ENCODE assay signal across 31 cellular contexts in genomic region chr5:107169871-107170270, GRCh38.
"Had no signal": no experiment of that assay in that cellular context is flagged by ENCODE, and none has a peak within 500 bp of the region (broad histone marks: within the 10 kb centered on the region; RNA-seq: fewer than 3 reads in every experiment).

No MANE protein-coding gene starts in this region.

- H3K4me2 ChIP-seq: hepatocyte had no signal

- H2AFZ ChIP-seq: hepatocyte had no signal

- DNase-seq: activated CD4-positive, alpha-beta memory T cell treated with anti-CD3 and anti-CD28 coated beads for 36 hours; activated CD4-positive, alpha-beta T cell treated with anti-CD3 and anti-CD28 coated beads for 36 hours; activated CD4-positive, alpha-beta T cell treated with anti-CD3 and anti-CD28 coated beads, Interleukin-2, amount 10 ng/mL, durations not matched to agents 24 days and 14 days; activated CD4-positive, CD25-positive, alpha-beta regulatory T cell; activated CD4-positive, CD25-positive, alpha-beta regulatory T cell treated with anti-CD3 and anti-CD28 coated beads, Interleukin-2, amount 50 U/mL, for 72 hours; activated CD8-positive, alpha-beta memory T cell treated with anti-CD3 and anti-CD28 coated beads, Interleukin-2, amount 10 ng/mL, durations not matched to agents 7 days and 5 days; activated CD8-positive, alpha-beta memory T cell treated with anti-CD3 and anti-CD28 coated beads, Interleukin-2, amount 50 U/mL, for 4 hours; activated CD8-positive, alpha-beta T cell treated with anti-CD3 and anti-CD28 coated beads, Interleukin-2, amount 10 ng/mL, durations not matched to agents 7 days and 5 days; activated effector memory CD4-positive, alpha-beta T cell treated with anti-CD3 and anti-CD28 coated beads, Interleukin-2, amount 50 U/mL, for 16 hours; activated naive CD4-positive, alpha-beta T cell treated with anti-CD3 and anti-CD28 coated beads for 36 hours; activated naive CD8-positive, alpha-beta T cell treated with anti-CD3 and anti-CD28 coated beads, Interleukin-2, amount 10 ng/mL, durations not matched to agents 7 days and 5 days; activated T-cell treated with anti-CD3 and anti-CD28 coated beads, Interleukin-2, amount 50 U/mL, for 1 hour; activated T-cell treated with anti-CD3 and anti-CD28 coated beads, Interleukin-2, amount 50 U/mL, for 48 hours; adrenal gland; amygdala; aorta; body of pancreas; caudate nucleus; cerebellar nuclear complex; colonic mucosa; effector CD8-positive, alpha-beta T cell; erythroblast; foreskin melanocyte; heart right ventricle; T-helper 2 cell had no signal

- H3K27me3 Mint-ChIP-seq: activated CD4-positive, alpha-beta memory T cell treated with anti-CD3 and anti-CD28 coated beads for 36 hours; activated CD4-positive, alpha-beta T cell treated with anti-CD3 and anti-CD28 coated beads for 36 hours; activated CD4-positive, alpha-beta T cell treated with anti-CD3 and anti-CD28 coated beads, Interleukin-2, amount 10 ng/mL, durations not matched to agents 24 days and 14 days; activated CD8-positive, alpha-beta memory T cell treated with anti-CD3 and anti-CD28 coated beads, Interleukin-2, amount 10 ng/mL, durations not matched to agents 7 days and 5 days had no signal

- H3K9me3 ChIP-seq: adrenal gland, body of pancreas, colonic mucosa had no signal

- H3K79me2 ChIP-seq: hepatocyte had no signal

- H3K27ac Mint-ChIP-seq: activated CD4-positive, alpha-beta memory T cell treated with anti-CD3 and anti-CD28 coated beads for 36 hours; activated CD4-positive, alpha-beta T cell treated with anti-CD3 and anti-CD28 coated beads for 36 hours; activated CD4-positive, alpha-beta T cell treated with anti-CD3 and anti-CD28 coated beads, Interleukin-2, amount 10 ng/mL, durations not matched to agents 24 days and 14 days; activated CD8-positive, alpha-beta memory T cell treated with anti-CD3 and anti-CD28 coated beads, Interleukin-2, amount 10 ng/mL, durations not matched to agents 7 days and 5 days; activated CD8-positive, alpha-beta T cell treated with anti-CD3 and anti-CD28 coated beads, Interleukin-2, amount 10 ng/mL, durations not matched to agents 7 days and 5 days; activated naive CD4-positive, alpha-beta T cell treated with anti-CD3 and anti-CD28 coated beads for 36 hours; activated naive CD4-positive, alpha-beta T cell treated with anti-CD3 and anti-CD28 coated beads, Interleukin-2, amount 50 U/mL, for 72 hours; activated naive CD8-positive, alpha-beta T cell treated with anti-CD3 and anti-CD28 coated beads, Interleukin-2, amount 10 ng/mL, durations not matched to agents 7 days and 5 days; activated T-helper 1 cell treated with anti-CD3 and anti-CD28 coated beads, Interleukin-12 subunit alpha, Interleukin-12 subunit beta, Interleukin-2, Interleukin-4 antibody, amounts not matched to agents 30 ng/mL and 10 ng/mL and 1 ng/mL, durations not matched to agents 14 hours and 24 hours and 36 hours; activated T-helper 2 cell treated with anti-CD3 and anti-CD28 coated beads, Interferon-gamma antibody, Interleukin-2, Interleukin-4, amounts not matched to agents 10 μg/mL and 5 μg/mL and 100 μg/mL, durations not matched to agents 14 hours and 24 hours and 36 hours had no signal

- H3K36me3 ChIP-seq: adrenal gland, colonic mucosa, esophagus muscularis mucosa, gastroesophageal sphincter, heart right ventricle had no signal

- H3K36me3 Mint-ChIP-seq: activated CD4-positive, alpha-beta memory T cell treated with anti-CD3 and anti-CD28 coated beads for 36 hours; activated CD8-positive, alpha-beta memory T cell treated with anti-CD3 and anti-CD28 coated beads, Interleukin-2, amount 10 ng/mL, durations not matched to agents 7 days and 5 days; activated naive CD8-positive, alpha-beta T cell treated with anti-CD3 and anti-CD28 coated beads, Interleukin-2, amount 10 ng/mL, durations not matched to agents 7 days and 5 days had no signal

- H3K4me1 Mint-ChIP-seq: activated CD4-positive, alpha-beta T cell treated with anti-CD3 and anti-CD28 coated beads for 36 hours; activated CD4-positive, alpha-beta T cell treated with anti-CD3 and anti-CD28 coated beads, Interleukin-2, amount 10 ng/mL, durations not matched to agents 24 days and 14 days; activated CD8-positive, alpha-beta memory T cell treated with anti-CD3 and anti-CD28 coated beads, Interleukin-2, amount 10 ng/mL, durations not matched to agents 7 days and 5 days; activated naive CD8-positive, alpha-beta T cell treated with anti-CD3 and anti-CD28 coated beads, Interleukin-2, amount 10 ng/mL, durations not matched to agents 7 days and 5 days had no signal

- H3K4me3 ChIP-seq: adrenal gland, body of pancreas, colonic mucosa, esophagus muscularis mucosa, gastroesophageal sphincter, heart right ventricle, hepatocyte had no signal

- H3K27me3 ChIP-seq: adrenal gland, body of pancreas, colonic mucosa, esophagus muscularis mucosa, gastroesophageal sphincter, heart right ventricle, hepatocyte had no signal

- H3K4me3 Mint-ChIP-seq: activated CD4-positive, alpha-beta memory T cell treated with anti-CD3 and anti-CD28 coated beads for 36 hours; activated CD4-positive, alpha-beta T cell treated with anti-CD3 and anti-CD28 coated beads for 36 hours; activated CD4-positive, alpha-beta T cell treated with anti-CD3 and anti-CD28 coated beads, Interleukin-2, amount 10 ng/mL, durations not matched to agents 24 days and 14 days; activated CD8-positive, alpha-beta memory T cell treated with anti-CD3 and anti-CD28 coated beads, Interleukin-2, amount 10 ng/mL, durations not matched to agents 7 days and 5 days; activated CD8-positive, alpha-beta T cell treated with anti-CD3 and anti-CD28 coated beads, Interleukin-2, amount 10 ng/mL, durations not matched to agents 7 days and 5 days; activated naive CD4-positive, alpha-beta T cell treated with anti-CD3 and anti-CD28 coated beads for 36 hours; activated naive CD8-positive, alpha-beta T cell treated with anti-CD3 and anti-CD28 coated beads, Interleukin-2, amount 10 ng/mL, durations not matched to agents 7 days and 5 days; activated T-helper 1 cell treated with anti-CD3 and anti-CD28 coated beads, Interleukin-12 subunit alpha, Interleukin-12 subunit beta, Interleukin-2, Interleukin-4 antibody, amounts not matched to agents 30 ng/mL and 10 ng/mL and 1 ng/mL, durations not matched to agents 14 hours and 24 hours and 36 hours had no signal

- H3K4me1 ChIP-seq: adrenal gland, body of pancreas, colonic mucosa, esophagus muscularis mucosa, gastroesophageal sphincter, heart right ventricle had no signal

- ATAC-seq: activated CD4-positive, alpha-beta T cell treated with anti-CD3 and anti-CD28 coated beads for 36 hours; activated CD8-positive, alpha-beta memory T cell treated with anti-CD3 and anti-CD28 coated beads, Interleukin-2, amount 10 ng/mL, durations not matched to agents 7 days and 5 days; activated CD8-positive, alpha-beta T cell treated with anti-CD3 and anti-CD28 coated beads, Interleukin-2, amount 10 ng/mL, durations not matched to agents 7 days and 5 days; activated naive CD4-positive, alpha-beta T cell treated with anti-CD3 and anti-CD28 coated beads, Interleukin-2, amount 50 U/mL, for 72 hours; body of pancreas; gastroesophageal sphincter; heart right ventricle had no signal

- H3K27ac ChIP-seq: adrenal gland, body of pancreas, colonic mucosa, esophagus muscularis mucosa, gastroesophageal sphincter, heart right ventricle, hepatocyte had no signal
